1 cellular context compared by ENCODE assay signal in genomic region chr6:26033132-26033941, GRCh38.
TF ChIP-seq lines count a peak whose summit lies in the region.

No MANE protein-coding gene starts in this region.

TF ChIP-seq in HepG2, 621 proteins besides CTCF, POLR2A, EP300 and RAD21 (continued from another document and continues in another):
- TF ChIP-seq ZNF513 (CRISPR knock-in tag; conservative IDR thresholded peaks at IDR 0.05) (no peak), TMF1 (CRISPR knock-in tag; IDR thresholded peaks at IDR 0.05; ENCODE audit: low read depth) (no peak; the same call in 1 of the 2 replicates), GTF2F1 (IDR thresholded peaks at IDR 0.05; ENCODE audit: low read length) (peak; percentile 84), ZNF124 (CRISPR knock-in tag; IDR thresholded peaks at IDR 0.05) (0 out of 2 replicates have a peak, but pooled peaks have one; percentile 36), MEIS1 (CRISPR knock-in tag; IDR thresholded peaks at IDR 0.05; ENCODE audit: borderline replicate concordance) (no peak), UBTF (CRISPR knock-in tag; IDR thresholded peaks at IDR 0.05) (peak; percentile 98), TARDBP (CRISPR knock-in tag; IDR thresholded peaks at IDR 0.05) (peak; percentile 69; the same call in 1 of the 2 replicates), ZMYM2 (CRISPR knock-in tag; IDR thresholded peaks at IDR 0.05) (peak; percentile 72; the same call in 1 of the 2 replicates), FIP1L1 (IDR thresholded peaks at IDR 0.05; ENCODE audit: borderline replicate concordance, insufficient read depth, low read depth, low read length) (peak; percentile 98), ZNF746 (CRISPR knock-in tag; IDR thresholded peaks at IDR 0.05) (no peak), RFX3 (CRISPR knock-in tag; IDR thresholded peaks at IDR 0.05) (no peak), ZNF160 (CRISPR knock-in tag; IDR thresholded peaks at IDR 0.05) (no peak; the same call in 1 of the 2 replicates), RBAK (CRISPR knock-in tag; IDR thresholded peaks at IDR 0.05) (peak; percentile 30; the same call in 1 of the 2 replicates), U2AF2 (IDR thresholded peaks at IDR 0.05; ENCODE audit: low read depth, low read length) (no peak), NBN (conservative IDR thresholded peaks at IDR 0.05) (no peak), CC2D1A (CRISPR knock-in tag; IDR thresholded peaks at IDR 0.05) (no peak), KLF15 (CRISPR knock-in tag; IDR thresholded peaks at IDR 0.05; ENCODE audit: borderline replicate concordance) (no peak), MLLT10 (CRISPR knock-in tag; IDR thresholded peaks at IDR 0.05) (no peak), KLF16 (CRISPR knock-in tag; IDR thresholded peaks at IDR 0.05) (peak in 1 of 2 experiments; percentile 63; a peak in 2 of 4 replicates), SATB2 (CRISPR knock-in tag; IDR thresholded peaks at IDR 0.05) (no peak), BATF2 (CRISPR knock-in tag; IDR thresholded peaks at IDR 0.05) (no peak), NAIF1 (CRISPR knock-in tag; IDR thresholded peaks at IDR 0.05; ENCODE audit: borderline replicate concordance) (peak; percentile 76; the same call in 1 of the 2 replicates), ZNF891 (CRISPR knock-in tag; IDR thresholded peaks at IDR 0.05) (peak; percentile 94), NFKBIZ (CRISPR knock-in tag; IDR thresholded peaks at IDR 0.05) (peak; percentile 80; the same call in 1 of the 2 replicates), HNRNPH1 (optimal IDR thresholded peaks at IDR 0.05; ENCODE audit: low read depth, low read length) (no peak), ZNF512 (CRISPR knock-in tag; IDR thresholded peaks at IDR 0.05) (no peak), HOXD1 (CRISPR knock-in tag; IDR thresholded peaks at IDR 0.05) (no peak), IKZF5 (CRISPR knock-in tag; IDR thresholded peaks at IDR 0.05) (peak; percentile 70), JUNB (CRISPR knock-in tag; IDR thresholded peaks at IDR 0.05; ENCODE audit: borderline replicate concordance) (no peak), TBX2 (CRISPR knock-in tag; IDR thresholded peaks at IDR 0.05; ENCODE audit: borderline replicate concordance) (peak; percentile 62; the same call in 1 of the 2 replicates)
- TF ChIP-seq, protein P1, sequence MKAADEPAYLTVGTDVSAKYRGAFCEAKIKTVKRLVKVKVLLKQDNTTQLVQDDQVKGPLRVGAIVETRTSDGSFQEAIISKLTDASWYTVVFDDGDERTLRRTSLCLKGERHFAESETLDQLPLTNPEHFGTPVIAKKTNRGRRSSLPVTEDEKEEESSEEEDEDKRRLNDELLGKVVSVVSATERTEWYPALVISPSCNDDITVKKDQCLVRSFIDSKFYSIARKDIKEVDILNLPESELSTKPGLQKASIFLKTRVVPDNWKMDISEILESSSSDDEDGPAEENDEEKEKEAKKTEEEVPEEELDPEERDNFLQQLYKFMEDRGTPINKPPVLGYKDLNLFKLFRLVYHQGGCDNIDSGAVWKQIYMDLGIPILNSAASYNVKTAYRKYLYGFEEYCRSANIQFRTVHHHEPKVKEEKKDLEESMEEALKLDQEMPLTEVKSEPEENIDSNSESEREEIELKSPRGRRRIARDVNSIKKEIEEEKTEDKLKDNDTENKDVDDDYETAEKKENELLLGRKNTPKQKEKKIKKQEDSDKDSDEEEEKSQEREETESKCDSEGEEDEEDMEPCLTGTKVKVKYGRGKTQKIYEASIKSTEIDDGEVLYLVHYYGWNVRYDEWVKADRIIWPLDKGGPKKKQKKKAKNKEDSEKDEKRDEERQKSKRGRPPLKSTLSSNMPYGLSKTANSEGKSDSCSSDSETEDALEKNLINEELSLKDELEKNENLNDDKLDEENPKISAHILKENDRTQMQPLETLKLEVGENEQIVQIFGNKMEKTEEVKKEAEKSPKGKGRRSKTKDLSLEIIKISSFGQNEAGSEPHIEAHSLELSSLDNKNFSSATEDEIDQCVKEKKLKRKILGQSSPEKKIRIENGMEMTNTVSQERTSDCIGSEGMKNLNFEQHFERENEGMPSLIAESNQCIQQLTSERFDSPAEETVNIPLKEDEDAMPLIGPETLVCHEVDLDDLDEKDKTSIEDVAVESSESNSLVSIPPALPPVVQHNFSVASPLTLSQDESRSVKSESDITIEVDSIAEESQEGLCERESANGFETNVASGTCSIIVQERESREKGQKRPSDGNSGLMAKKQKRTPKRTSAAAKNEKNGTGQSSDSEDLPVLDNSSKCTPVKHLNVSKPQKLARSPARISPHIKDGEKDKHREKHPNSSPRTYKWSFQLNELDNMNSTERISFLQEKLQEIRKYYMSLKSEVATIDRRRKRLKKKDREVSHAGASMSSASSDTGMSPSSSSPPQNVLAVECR (CRISPR knock-in tag; IDR thresholded peaks at IDR 0.05; ENCODE audit: borderline replicate concordance), result peak; percentile 90
- TF ChIP-seq, protein P2, sequence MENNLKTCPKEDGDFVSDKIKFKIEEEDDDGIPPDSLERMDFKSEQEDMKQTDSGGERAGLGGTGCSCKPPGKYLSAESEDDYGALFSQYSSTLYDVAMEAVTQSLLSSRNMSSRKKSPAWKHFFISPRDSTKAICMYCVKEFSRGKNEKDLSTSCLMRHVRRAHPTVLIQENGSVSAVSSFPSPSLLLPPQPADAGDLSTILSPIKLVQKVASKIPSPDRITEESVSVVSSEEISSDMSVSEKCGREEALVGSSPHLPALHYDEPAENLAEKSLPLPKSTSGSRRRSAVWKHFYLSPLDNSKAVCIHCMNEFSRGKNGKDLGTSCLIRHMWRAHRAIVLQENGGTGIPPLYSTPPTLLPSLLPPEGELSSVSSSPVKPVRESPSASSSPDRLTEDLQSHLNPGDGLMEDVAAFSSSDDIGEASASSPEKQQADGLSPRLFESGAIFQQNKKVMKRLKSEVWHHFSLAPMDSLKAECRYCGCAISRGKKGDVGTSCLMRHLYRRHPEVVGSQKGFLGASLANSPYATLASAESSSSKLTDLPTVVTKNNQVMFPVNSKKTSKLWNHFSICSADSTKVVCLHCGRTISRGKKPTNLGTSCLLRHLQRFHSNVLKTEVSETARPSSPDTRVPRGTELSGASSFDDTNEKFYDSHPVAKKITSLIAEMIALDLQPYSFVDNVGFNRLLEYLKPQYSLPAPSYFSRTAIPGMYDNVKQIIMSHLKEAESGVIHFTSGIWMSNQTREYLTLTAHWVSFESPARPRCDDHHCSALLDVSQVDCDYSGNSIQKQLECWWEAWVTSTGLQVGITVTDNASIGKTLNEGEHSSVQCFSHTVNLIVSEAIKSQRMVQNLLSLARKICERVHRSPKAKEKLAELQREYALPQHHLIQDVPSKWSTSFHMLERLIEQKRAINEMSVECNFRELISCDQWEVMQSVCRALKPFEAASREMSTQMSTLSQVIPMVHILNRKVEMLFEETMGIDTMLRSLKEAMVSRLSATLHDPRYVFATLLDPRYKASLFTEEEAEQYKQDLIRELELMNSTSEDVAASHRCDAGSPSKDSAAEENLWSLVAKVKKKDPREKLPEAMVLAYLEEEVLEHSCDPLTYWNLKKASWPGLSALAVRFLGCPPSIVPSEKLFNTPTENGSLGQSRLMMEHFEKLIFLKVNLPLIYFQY (CRISPR knock-in tag; IDR thresholded peaks at IDR 0.05; ENCODE audit: borderline replicate concordance), result no peak; the same call in 1 of the 2 replicates
- TF ChIP-seq, protein P3, sequence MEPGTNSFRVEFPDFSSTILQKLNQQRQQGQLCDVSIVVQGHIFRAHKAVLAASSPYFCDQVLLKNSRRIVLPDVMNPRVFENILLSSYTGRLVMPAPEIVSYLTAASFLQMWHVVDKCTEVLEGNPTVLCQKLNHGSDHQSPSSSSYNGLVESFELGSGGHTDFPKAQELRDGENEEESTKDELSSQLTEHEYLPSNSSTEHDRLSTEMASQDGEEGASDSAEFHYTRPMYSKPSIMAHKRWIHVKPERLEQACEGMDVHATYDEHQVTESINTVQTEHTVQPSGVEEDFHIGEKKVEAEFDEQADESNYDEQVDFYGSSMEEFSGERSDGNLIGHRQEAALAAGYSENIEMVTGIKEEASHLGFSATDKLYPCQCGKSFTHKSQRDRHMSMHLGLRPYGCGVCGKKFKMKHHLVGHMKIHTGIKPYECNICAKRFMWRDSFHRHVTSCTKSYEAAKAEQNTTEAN (CRISPR knock-in tag; conservative IDR thresholded peaks at IDR 0.05), result no peak
- TF ChIP-seq, protein P4, sequence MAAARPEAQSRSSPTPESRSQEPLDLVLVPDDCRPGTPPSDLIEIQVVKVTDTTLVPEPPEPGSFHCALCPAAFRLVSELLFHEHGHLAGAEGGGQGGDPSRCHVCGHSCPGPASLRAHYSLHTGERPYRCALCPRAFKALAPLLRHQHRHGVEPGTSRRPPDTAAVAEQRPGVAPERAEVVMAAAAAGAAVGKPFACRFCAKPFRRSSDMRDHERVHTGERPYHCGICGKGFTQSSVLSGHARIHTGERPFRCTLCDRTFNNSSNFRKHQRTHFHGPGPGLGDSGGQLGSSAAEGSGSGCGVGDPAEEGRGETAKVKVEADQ (CRISPR knock-in tag; IDR thresholded peaks at IDR 0.05; ENCODE audit: borderline replicate concordance), result peak; percentile 82; the same call in 1 of the 2 replicates
